In genomic region chr14:30227871-30228270, GRCh38 we compare ENCODE assay signal across 14 cellular contexts.
DNase-seq lines count a peak whose midpoint lies in the region; ATAC-seq and TF ChIP-seq lines count a peak whose summit lies in the region.
"Had no signal": no experiment of that assay in that cellular context is flagged by ENCODE, and none has a peak within 500 bp of the region (broad histone marks: within the 10 kb centered on the region; RNA-seq: fewer than 3 reads in every experiment).

No MANE protein-coding gene starts in this region.

- no peak overlapping the region for H3K27ac Mint-ChIP-seq in WTC11
- H3K27ac Mint-ChIP-seq: CD4-positive, alpha-beta T cell had no signal

- no peak overlapping the region for H3K4me3 Mint-ChIP-seq in WTC11
- H3K4me3 Mint-ChIP-seq: CD4-positive, alpha-beta T cell had no signal

- H3K27me3 Mint-ChIP-seq in WTC11 (ENCODE audit: low read depth), result no peaks in the 10 kb centered on the region
- H3K27me3 Mint-ChIP-seq: CD4-positive, alpha-beta T cell had no signal

- H3K27me3 ChIP-seq in WERI-Rb-1 (ENCODE audit: insufficient read depth, low read depth, severe bottlenecking), result no peaks in the 10 kb centered on the region

- H3K4me1 Mint-ChIP-seq in WTC11, result no peaks in the 10 kb centered on the region

- H3K36me3 ChIP-seq in WERI-Rb-1, result no peaks in the 10 kb centered on the region

- CTCF ChIA-PET in WTC11 (lab: Charles Lee), result interaction anchor here (1.2 kb wide), 1 partner anchor 43 kb away, joined by 3 read pairs; no protein-coding TSS in a partner anchor

- ATAC-seq in SK-N-SH treated with all-trans-retinoic acid at 6 μM for 48 hours (peak; percentile 66), sciatic nerve (peak; percentile 82), WTC11 (no peak)

- POLR2A ChIA-PET in WTC11 (lab: Charles Lee), result no interaction called here

- no peaks in the 10 kb centered on the region for H3K9me3 ChIP-seq in WERI-Rb-1 (ENCODE audit: severe bottlenecking)

- no peaks in the 10 kb centered on the region for H3K36me3 Mint-ChIP-seq in WTC11

- no peak overlapping the region for H3K27ac ChIP-seq in WERI-Rb-1
- H3K27ac ChIP-seq: VCaP had no signal

- intact Hi-C loops in sciatic nerve (cut with DNase I), result no loop called here

- TF ChIP-seq CTCF in WERI-Rb-1 (IDR thresholded peaks at IDR 0.05; ENCODE audit: low read depth, low read length), result no peak
- no peak for TF ChIP-seq CTCF in WTC11 (IDR thresholded peaks at IDR 0.05)

- H3K9me3 Mint-ChIP-seq in WTC11, result no peaks in the 10 kb centered on the region
- H3K9me3 Mint-ChIP-seq: CD4-positive, alpha-beta T cell had no signal

- DNase-seq in EL (peak; percentile 75), fibroblast of the conjunctiva (ENCODE audit: low read depth) (peak; percentile 68), sciatic nerve (ENCODE audit: low spot score) (no peak), hippocampal formation (lab: John Stamatoyannopoulos, UW) (no peak), WERI-Rb-1 (no peak), WTC11 (ENCODE audit: low spot score) (no peak), OCI-M1 (lab: John Stamatoyannopoulos, UW) (no peak)
- DNase-seq: CD4-positive, alpha-beta T cell; NCI-H1092; stimulated activated naive CD4-positive, alpha-beta T cell had no signal

- H3K4me3 ChIP-seq in WERI-Rb-1 (ENCODE audit: low read depth, low read length), result no peak overlapping the region
- H3K4me3 ChIP-seq: lung, smooth muscle cell had no signal

TF ChIP-seq in SK-N-SH treated with all-trans-retinoic acid at 6 μM for 48 hours, 23 proteins besides CTCF, POLR2A, EP300 and RAD21 (continues in another document):
- no peak for TF ChIP-seq PPARA (CRISPR knock-in tag; IDR thresholded peaks at IDR 0.05; ENCODE audit: borderline replicate concordance)
- TF ChIP-seq ZNF565 (CRISPR knock-in tag; conservative IDR thresholded peaks at IDR 0.05; ENCODE audit: low read depth), result no peak
- TF ChIP-seq ARNTL (CRISPR knock-in tag; IDR thresholded peaks at IDR 0.05; ENCODE audit: borderline replicate concordance, low read depth), result no peak
- no peak for TF ChIP-seq RARB (CRISPR knock-in tag; IDR thresholded peaks at IDR 0.05)
- TF ChIP-seq PATZ1 (CRISPR knock-in tag; IDR thresholded peaks at IDR 0.05; ENCODE audit: borderline replicate concordance), result no peak
- no peak for TF ChIP-seq TSHZ2 (CRISPR knock-in tag; IDR thresholded peaks at IDR 0.05)
- no peak for TF ChIP-seq ZNF70 (CRISPR knock-in tag; IDR thresholded peaks at IDR 0.05)
- no peak for TF ChIP-seq OSR1 (CRISPR knock-in tag; IDR thresholded peaks at IDR 0.05)
- TF ChIP-seq ZFP3 (CRISPR knock-in tag; IDR thresholded peaks at IDR 0.05), result no peak
- no peak for TF ChIP-seq TOX (CRISPR knock-in tag; IDR thresholded peaks at IDR 0.05; ENCODE audit: borderline replicate concordance)
- no peak for TF ChIP-seq GLIS3 (CRISPR knock-in tag; IDR thresholded peaks at IDR 0.05)
- no peak for TF ChIP-seq ZNF8 (CRISPR knock-in tag; IDR thresholded peaks at IDR 0.05)
- TF ChIP-seq CSDC2 (CRISPR knock-in tag; IDR thresholded peaks at IDR 0.05), result no peak
- no peak for TF ChIP-seq ESRRG (CRISPR knock-in tag; IDR thresholded peaks at IDR 0.05)

TF ChIP-seq in WTC11, 78 proteins besides CTCF, POLR2A, EP300 and RAD21:
- TF ChIP-seq ZNF317 (CRISPR knock-in tag; IDR thresholded peaks at IDR 0.05; ENCODE audit: borderline replicate concordance, low read depth) (no peak), ZSCAN18 (CRISPR knock-in tag; IDR thresholded peaks at IDR 0.05) (no peak), ZBTB21 (CRISPR knock-in tag; IDR thresholded peaks at IDR 0.05; ENCODE audit: borderline replicate concordance) (no peak), SMAD3 (CRISPR knock-in tag; IDR thresholded peaks at IDR 0.05; ENCODE audit: borderline replicate concordance) (no peak), CREM (CRISPR knock-in tag; IDR thresholded peaks at IDR 0.05) (no peak)

Comparison
In these comparisons a context has a peak if more than half of its experiments do, and no peak if none do; other contexts are left out.
1. DNase-seq: peak in EL (single experiment) and fibroblast of the conjunctiva (single experiment); none in sciatic nerve (single experiment), hippocampal formation (0 of 2), WERI-Rb-1 (single experiment), WTC11 (single experiment) and OCI-M1 (single experiment).